ENCODE assay signal across 8 cellular contexts in the genomic region with DNA sequence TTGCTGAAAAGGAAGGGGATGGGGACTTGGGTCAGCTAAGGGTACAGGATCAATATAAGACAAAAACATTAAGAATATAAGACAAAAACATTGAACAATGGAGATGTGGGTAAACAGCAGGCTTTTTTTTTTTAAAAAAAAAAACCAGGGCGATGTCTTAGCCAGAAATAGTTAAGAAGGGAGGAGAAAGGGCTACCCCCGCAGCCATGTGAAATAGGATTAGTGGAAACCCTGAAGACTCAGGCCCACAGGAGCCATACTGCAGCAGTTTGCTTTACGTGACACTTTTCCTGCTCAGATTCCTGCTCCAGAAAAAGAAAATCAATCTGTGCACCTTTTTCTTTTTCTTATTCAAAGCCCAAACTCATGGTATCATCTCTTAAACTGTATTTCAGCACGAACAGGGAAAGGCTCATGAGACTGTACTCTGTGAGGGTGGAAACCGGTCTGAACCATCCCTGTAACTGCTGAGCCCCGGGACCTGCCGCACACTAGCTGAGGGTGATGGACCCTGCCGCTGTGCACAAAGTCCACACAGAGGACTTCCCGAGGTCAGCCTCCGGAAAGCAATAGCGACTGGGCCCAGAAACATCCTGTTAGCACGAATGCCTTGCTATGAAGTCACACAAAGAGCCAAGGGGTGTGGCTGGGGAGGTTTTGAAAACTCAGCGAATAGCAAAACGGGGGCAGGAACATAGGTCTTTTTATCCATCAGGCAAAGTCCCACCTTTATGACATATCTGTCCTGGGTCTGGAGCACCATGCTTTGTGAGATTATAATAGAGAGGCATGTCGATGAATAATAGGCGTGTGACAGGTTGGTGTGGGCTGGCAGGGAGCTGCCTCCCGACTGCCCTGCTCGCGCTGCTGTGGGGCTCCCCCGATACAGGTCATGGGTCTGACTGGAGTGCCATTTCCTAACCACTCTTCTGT. TPM values are rescaled to one million over a fixed set of nuclear protein-coding genes. Genes with fewer than 3 reads are reported as not detected.
DNase-seq lines count a peak whose midpoint lies in the region; ATAC-seq and TF ChIP-seq lines count a peak whose summit lies in the region.

No MANE protein-coding gene starts in this region.

- peak overlapping the region; percentile 72 for H3K4me3 ChIP-seq in OCI-LY3 (ENCODE audit: low read length)
- H3K4me3 ChIP-seq in ascending aorta = peak overlapping the region; percentile 59 to 60
- peak overlapping the region; percentile 64 for H3K4me3 ChIP-seq in iPS-20b (ENCODE audit: low read length)

- H3K27ac ChIP-seq in OCI-LY3 (ENCODE audit: low read length) = no peak overlapping the region; the same call in 1 of the 2 replicates
- H3K27ac ChIP-seq in ascending aorta = no peak overlapping the region
- H3K27ac ChIP-seq in iPS-20b (ENCODE audit: low read length) = peak overlapping the region; percentile 3

- H3K4me1 ChIP-seq in OCI-LY3 (ENCODE audit: low read length) (peaks cover 86% of the 10 kb centered on the region), ascending aorta (peaks cover 0 to 15% of the 10 kb centered on the region in 2 donors), iPS-20b (ENCODE audit: insufficient read depth, low read length) (peaks cover 49% of the 10 kb centered on the region; the same call in 1 of the 2 replicates)

- H3K9ac ChIP-seq in OCI-LY3 (ENCODE audit: low read length) (peak overlapping the region; percentile 27; the same call in 1 of the 2 replicates), iPS-20b (ENCODE audit: low read depth, low read length) (peak overlapping the region; percentile 85; the same call in 1 of the 2 replicates)

- DNase-seq in GM13977 (ENCODE audit: low spot score) (peak; percentile 61), ascending aorta (ENCODE audit: low spot score in 2 of 2) (no peak), UCSD-AML1 (lab: John Stamatoyannopoulos, UW; ENCODE audit: unreplicated experiment) (no peak)
- DNase-seq in stimulated activated CD4-positive, alpha-beta T cell treated with anti-CD3 and anti-CD28 coated beads, Interleukin-15, amount 100 ng/mL, for 24 hours = peak; percentile 65

- no peak for TF ChIP-seq CTCF in GM13977 (IDR thresholded peaks at IDR 0.05; ENCODE audit: extremely low read depth, insufficient read depth, missing control alignments)
- TF ChIP-seq CTCF in OCI-LY3 (IDR thresholded peaks at IDR 0.05; ENCODE audit: low read depth, low read length) = no peak
- no peak for TF ChIP-seq CTCF in ascending aorta (IDR thresholded peaks at IDR 0.05)

- peak overlapping the region; percentile 68 for H3K4me2 ChIP-seq in OCI-LY3 (ENCODE audit: low read length)

- ATAC-seq in GM21381 (IDR thresholded peaks at IDR 0.05; ENCODE audit: unreplicated experiment) (no peak), GM19023 (IDR thresholded peaks at IDR 0.05; ENCODE audit: unreplicated experiment) (no peak)

- H3K27me3 ChIP-seq in OCI-LY3 (ENCODE audit: low read depth, low read length) (peaks cover 47% of the 10 kb centered on the region), ascending aorta (no peaks in the 10 kb centered on the region), iPS-20b (ENCODE audit: insufficient read depth, low read length) (peaks cover 6% of the 10 kb centered on the region)

- intact Hi-C loops in ascending aorta (cut with DNase I) = no loop called here

- in situ Hi-C loops in GM13977 (cut with MboI; ENCODE audit: low pct_unique_long_range_greater_than_20kb, low sequenced_read_pairs, unreplicated experiment) = no loop called here

- peaks cover 62% of the 10 kb centered on the region for H4K20me1 ChIP-seq in OCI-LY3 (ENCODE audit: insufficient read depth, low read length)

- H2AFZ ChIP-seq in OCI-LY3 (ENCODE audit: low read depth, low read length) = no peak overlapping the region

- no peaks in the 10 kb centered on the region for H3K79me2 ChIP-seq in OCI-LY3 (ENCODE audit: low read length)

- H3K9me3 ChIP-seq in OCI-LY3 (ENCODE audit: insufficient read depth, low read length) = no peaks in the 10 kb centered on the region
- H3K9me3 ChIP-seq in ascending aorta = no peaks in the 10 kb centered on the region
- H3K9me3 ChIP-seq in iPS-20b (ENCODE audit: insufficient read depth, low read depth, low read length) = no peaks in the 10 kb centered on the region

- H3K36me3 ChIP-seq in OCI-LY3 (replicated peaks; ENCODE audit: low read depth, low read length) = peaks cover 8% of the 10 kb centered on the region
- H3K36me3 ChIP-seq in ascending aorta = no peaks in the 10 kb centered on the region
- no peaks in the 10 kb centered on the region for H3K36me3 ChIP-seq in iPS-20b (ENCODE audit: insufficient read depth, low read depth, low read length)

RNA-seq across cellular contexts. Expression of gene CDK5R1, which starts 33.2 kb away (rescaled TPM):
- not detected for total RNA-seq in ascending aorta

Comparison
In these comparisons a context has a peak if more than half of its experiments do, and no peak if none do; other contexts are left out.
1. DNase-seq: peak in GM13977 (single experiment) and stimulated activated CD4-positive, alpha-beta T cell treated with anti-CD3 and anti-CD28 coated beads, Interleukin-15, amount 100 ng/mL, for 24 hours (single experiment); none in ascending aorta (0 of 2) and UCSD-AML1 (single experiment).
2. Peak in every context shown above with its lines, with median percentiles within 50 percentile points of each other: H3K4me3 ChIP-seq.